ENCODE assay signal across 8 cellular contexts in genomic region chr5:149853019-149853648, GRCh38.
DNase-seq lines count a peak whose midpoint lies in the region; ATAC-seq, FAIRE-seq and TF ChIP-seq lines count a peak whose summit lies in the region.

No MANE protein-coding gene starts in this region.

- in situ Hi-C loops in HepG2 (cut with HindIII; ENCODE audit: extremely low pct_ligation_motif_present, low pct_unique_long_range_greater_than_20kb): no loop called here

- ATAC-seq in HepG2 (peak; percentile 92), GM18505 (IDR thresholded peaks at IDR 0.05; ENCODE audit: unreplicated experiment) (no peak)

- H3K4me1 ChIP-seq in HepG2 (ENCODE audit: insufficient read depth, low read length): no peaks in the 10 kb centered on the region

- H3K27ac ChIP-seq in HepG2 (ENCODE audit: extremely low read length, insufficient read depth, low read length): no peak overlapping the region

- no peak overlapping the region for H3K9ac ChIP-seq in HepG2 (ENCODE audit: insufficient read depth, low read depth, low read length)

- no peaks in the 10 kb centered on the region for H4K20me1 ChIP-seq in HepG2 (ENCODE audit: insufficient read depth, low read length)

- FAIRE-seq in HepG2 (lab: Jason Lieb, UNC): peak; percentile 75

- no peaks in the 10 kb centered on the region for H3K27me3 ChIP-seq in HepG2 (ENCODE audit: control insufficient read depth in 1 of 2, insufficient read depth in 2 of 2, low read length in 2 of 2)

- CTCF ChIA-PET in HepG2 (lab: Yijun Ruan, JAX; ENCODE audit: low intra/inter-chr PET ratio, low total read pairs): interaction anchor here (1.1 to 2.3 kb wide), 7 partner anchors 15 to 216 kb away, joined by 3 to 19 read pairs (median 5); no protein-coding TSS in a partner anchor

- 0 out of 2 replicates have a peak overlapping the region, but pooled peaks have one; percentile 10 for H3K4me2 ChIP-seq in HepG2 (ENCODE audit: low read depth, low read length)

- H3K79me2 ChIP-seq in HepG2 (ENCODE audit: insufficient read depth, low read length): no peaks in the 10 kb centered on the region

- peak; percentile 91 for TF ChIP-seq CTCF in GM20000 (IDR thresholded peaks at IDR 0.05; ENCODE audit: extremely low read depth, missing control alignments)
- TF ChIP-seq CTCF in choroid plexus epithelial cell (conservative IDR thresholded peaks at IDR 0.05; ENCODE audit: low read depth, low read length): peak; percentile 96
- TF ChIP-seq CTCF in HepG2 (CRISPR knock-in tag; IDR thresholded peaks at IDR 0.05): peak; percentile 88

- H3K36me3 ChIP-seq in HepG2 (replicated peaks in 1 of 2; ENCODE audit: control insufficient read depth in 1 of 2, insufficient read depth in 2 of 2, low read length in 2 of 2): no peaks in the 10 kb centered on the region

- intact Hi-C loops in HepG2 (cut with micrococcal nuclease; ENCODE audit: unreplicated experiment): loop anchor here (1.0 to 5.0 kb wide), 2 partner anchors 16 to 139 kb away; no protein-coding TSS in a partner anchor

- TF ChIP-seq EP300 in HepG2 (IDR thresholded peaks at IDR 0.05; ENCODE audit: low read depth in 2 of 2, low read length in 2 of 2) (no peak), HepG2 (CRISPR knock-in tag; IDR thresholded peaks at IDR 0.05; ENCODE audit: borderline replicate concordance) (no peak)

- H3K9me3 ChIP-seq in HepG2 (ENCODE audit: low read length): no peaks in the 10 kb centered on the region

- no peak overlapping the region for H2AFZ ChIP-seq in HepG2 (ENCODE audit: low read length)

- WGBS in HepG2 (ENCODE audit: low lambda C conversion rate): 31% methylated on average over 7 of the region's 10 CpGs

- TF ChIP-seq POLR2A in HepG2 (IDR thresholded peaks at IDR 0.05; ENCODE audit: insufficient read depth in 1 of 2, low read depth in 2 of 2, low read length in 2 of 2): no peak
- TF ChIP-seq POLR2A in GM18505 (IDR thresholded peaks at IDR 0.05; ENCODE audit: borderline replicate concordance, extremely low read depth, insufficient read depth, insufficient read length): no peak

- TF ChIP-seq RAD21 in HepG2 (CRISPR knock-in tag; IDR thresholded peaks at IDR 0.05): 0 out of 2 replicates have a peak, but pooled peaks have one; percentile 35

- H3K4me3 ChIP-seq in choroid plexus epithelial cell (ENCODE audit: low read depth, low read length) (no peak overlapping the region), HepG2 (replicated peaks in 1 of 3; ENCODE audit: insufficient read depth in 1 of 3, low read depth in 2 of 3, low read length in 3 of 3) (no peak overlapping the region)

- DNase-seq in DMS114 treated with DMSO at 0.1 percent for 48 hours (lab: John Stamatoyannopoulos, UW; ENCODE audit: unreplicated experiment) (peak; percentile 51), GM20000 (ENCODE audit: low spot score) (peak; percentile 74), LHCN-M2 (ENCODE audit: low read depth) (peak; percentile 84), UCSD-AML1 (lab: John Stamatoyannopoulos, UW; ENCODE audit: unreplicated experiment) (peak; percentile 40), choroid plexus epithelial cell (ENCODE audit: low read depth) (peak; percentile 92), HepG2 (ENCODE audit: low spot score) (peak; percentile 58)
- peak in 2 of 3 donors; percentile 10 to 42 for DNase-seq in stimulated activated CD4-positive, alpha-beta T cell treated with anti-CD3 and anti-CD28 coated beads, TNF-alpha, amount 100 ng/mL, for 48 hours (ENCODE audit: low read depth in 3 of 3)

- POLR2A ChIA-PET in HepG2 (lab: Yijun Ruan, JAX): no interaction called here

- BruUV-seq in HepG2 (replicated peaks; lab: Mats Ljungman, UMichigan): no TSS peak

TF ChIP-seq in HepG2, 621 proteins besides CTCF, POLR2A, EP300 and RAD21 (continues in another document):
- TF ChIP-seq RARG (CRISPR knock-in tag; IDR thresholded peaks at IDR 0.05; ENCODE audit: low read depth) (no peak), SALL1 (CRISPR knock-in tag; IDR thresholded peaks at IDR 0.05) (0 out of 2 replicates have a peak, but pooled peaks have one; percentile 22), XRCC5 (optimal IDR thresholded peaks at IDR 0.05; ENCODE audit: low read length) (peak; percentile 51), PBX2 (CRISPR knock-in tag; IDR thresholded peaks at IDR 0.05) (no peak), ZFP82 (CRISPR knock-in tag; IDR thresholded peaks at IDR 0.05; ENCODE audit: borderline replicate concordance) (no peak), TFDP2 (CRISPR knock-in tag; IDR thresholded peaks at IDR 0.05) (no peak), POLR2G (IDR thresholded peaks at IDR 0.05; ENCODE audit: low read depth, low read length) (no peak), NFYC (CRISPR knock-in tag; IDR thresholded peaks at IDR 0.05) (no peak), SYNCRIP (IDR thresholded peaks at IDR 0.05; ENCODE audit: insufficient read depth, low read depth, low read length) (no peak), ELF4 (CRISPR knock-in tag; IDR thresholded peaks at IDR 0.05; ENCODE audit: borderline replicate concordance) (no peak), ZMYM4 (CRISPR knock-in tag; IDR thresholded peaks at IDR 0.05) (no peak), MAFF (IDR thresholded peaks at IDR 0.05; ENCODE audit: low read depth, low read length) (0 out of 2 replicates have a peak, but pooled peaks have one; percentile 9), FOXA1 (IDR thresholded peaks at IDR 0.05) (no peak), FOXA1 (CRISPR knock-in tag; IDR thresholded peaks at IDR 0.05) (0 out of 2 replicates have a peak, but pooled peaks have one; percentile 29), HNRNPUL1 (IDR thresholded peaks at IDR 0.05; ENCODE audit: low read depth, low read length) (no peak), TAF15 (IDR thresholded peaks at IDR 0.05; ENCODE audit: low read depth, low read length, poor library complexity, severe bottlenecking) (no peak), FOXK2 (IDR thresholded peaks at IDR 0.05) (no peak), NFE2L1 (CRISPR knock-in tag; IDR thresholded peaks at IDR 0.05; ENCODE audit: borderline replicate concordance) (no peak), SOX13 (IDR thresholded peaks at IDR 0.05) (no peak), SOX13 (CRISPR knock-in tag; conservative IDR thresholded peaks at IDR 0.05 in 1 of 2, IDR thresholded peaks at IDR 0.05 in 1 of 2) (0 out of 4 replicates have a peak, but pooled peaks of 1 of the 2 experiments have one; percentile 7), ZNF121 (CRISPR knock-in tag; IDR thresholded peaks at IDR 0.05) (no peak), SIN3B (IDR thresholded peaks at IDR 0.05; ENCODE audit: low read length) (no peak), ZNF234 (CRISPR knock-in tag; conservative IDR thresholded peaks at IDR 0.05) (no peak), SIN3A (IDR thresholded peaks at IDR 0.05; ENCODE audit: borderline replicate concordance, low read depth, low read length) (no peak), REL (CRISPR knock-in tag; conservative IDR thresholded peaks at IDR 0.05) (no peak), TRIM24 (CRISPR knock-in tag; IDR thresholded peaks at IDR 0.05) (no peak), KLF15 (CRISPR knock-in tag; IDR thresholded peaks at IDR 0.05; ENCODE audit: borderline replicate concordance) (no peak)
- TF ChIP-seq, protein P1, sequence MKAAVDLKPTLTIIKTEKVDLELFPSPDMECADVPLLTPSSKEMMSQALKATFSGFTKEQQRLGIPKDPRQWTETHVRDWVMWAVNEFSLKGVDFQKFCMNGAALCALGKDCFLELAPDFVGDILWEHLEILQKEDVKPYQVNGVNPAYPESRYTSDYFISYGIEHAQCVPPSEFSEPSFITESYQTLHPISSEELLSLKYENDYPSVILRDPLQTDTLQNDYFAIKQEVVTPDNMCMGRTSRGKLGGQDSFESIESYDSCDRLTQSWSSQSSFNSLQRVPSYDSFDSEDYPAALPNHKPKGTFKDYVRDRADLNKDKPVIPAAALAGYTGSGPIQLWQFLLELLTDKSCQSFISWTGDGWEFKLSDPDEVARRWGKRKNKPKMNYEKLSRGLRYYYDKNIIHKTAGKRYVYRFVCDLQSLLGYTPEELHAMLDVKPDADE (CRISPR knock-in tag; IDR thresholded peaks at IDR 0.05): no peak
- TF ChIP-seq, protein P2, sequence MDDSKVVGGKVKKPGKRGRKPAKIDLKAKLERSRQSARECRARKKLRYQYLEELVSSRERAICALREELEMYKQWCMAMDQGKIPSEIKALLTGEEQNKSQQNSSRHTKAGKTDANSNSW (CRISPR knock-in tag; IDR thresholded peaks at IDR 0.05; ENCODE audit: borderline replicate concordance): 0 out of 2 replicates have a peak, but pooled peaks have one; percentile 55
- TF ChIP-seq, protein P3, sequence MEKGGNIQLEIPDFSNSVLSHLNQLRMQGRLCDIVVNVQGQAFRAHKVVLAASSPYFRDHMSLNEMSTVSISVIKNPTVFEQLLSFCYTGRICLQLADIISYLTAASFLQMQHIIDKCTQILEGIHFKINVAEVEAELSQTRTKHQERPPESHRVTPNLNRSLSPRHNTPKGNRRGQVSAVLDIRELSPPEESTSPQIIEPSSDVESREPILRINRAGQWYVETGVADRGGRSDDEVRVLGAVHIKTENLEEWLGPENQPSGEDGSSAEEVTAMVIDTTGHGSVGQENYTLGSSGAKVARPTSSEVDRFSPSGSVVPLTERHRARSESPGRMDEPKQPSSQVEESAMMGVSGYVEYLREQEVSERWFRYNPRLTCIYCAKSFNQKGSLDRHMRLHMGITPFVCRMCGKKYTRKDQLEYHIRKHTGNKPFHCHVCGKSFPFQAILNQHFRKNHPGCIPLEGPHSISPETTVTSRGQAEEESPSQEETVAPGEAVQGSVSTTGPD (CRISPR knock-in tag; IDR thresholded peaks at IDR 0.05): no peak

Comparison
In these comparisons a context has a peak if more than half of its experiments do, and no peak if none do; other contexts are left out.
1. DNase-seq: peak in every context shown above with its lines; median percentile 92 in choroid plexus epithelial cell; 84 in LHCN-M2; 74 in GM20000; 58 in HepG2; 51 in DMS114 treated with DMSO at 0.1 percent for 48 hours; 40 in UCSD-AML1; 26 in stimulated activated CD4-positive, alpha-beta T cell treated with anti-CD3 and anti-CD28 coated beads, TNF-alpha, amount 100 ng/mL, for 48 hours.